24 cellular contexts compared by ENCODE assay signal in the genomic region with DNA sequence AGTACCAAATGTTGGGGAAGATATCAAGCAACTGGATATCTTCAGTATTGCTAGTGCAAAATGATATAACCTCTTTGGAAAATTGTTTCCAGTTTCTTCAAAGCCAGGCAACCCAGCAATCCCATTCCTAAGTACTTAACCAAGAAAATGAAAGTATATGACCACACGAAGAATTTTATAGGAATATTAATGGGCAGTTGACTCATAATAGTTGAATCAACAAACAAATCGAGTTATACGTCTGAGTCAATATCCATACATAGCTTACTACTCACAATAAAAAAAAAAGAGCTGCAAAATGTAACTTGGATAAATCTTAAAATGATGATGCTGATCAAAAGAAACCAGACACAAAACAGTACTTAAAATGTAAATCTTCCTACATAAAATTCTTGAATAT.
DNase-seq lines count a peak whose midpoint lies in the region; ATAC-seq, FAIRE-seq and TF ChIP-seq lines count a peak whose summit lies in the region.
"Had no signal": no experiment of that assay in that cellular context is flagged by ENCODE, and none has a peak within 500 bp of the region (broad histone marks: within the 10 kb centered on the region; RNA-seq: fewer than 3 reads in every experiment).

No MANE protein-coding gene starts in this region.

- no peak overlapping the region for H3K4me3 Mint-ChIP-seq in astrocyte (ENCODE audit: unreplicated experiment)
- H3K4me3 Mint-ChIP-seq: B cell, CD14-positive monocyte had no signal

- H3K27me3 ChIP-seq in MG63 (no peaks in the 10 kb centered on the region), astrocyte (ENCODE audit: insufficient read depth, low read length) (no peaks in the 10 kb centered on the region), hepatocyte (no peaks in the 10 kb centered on the region), foreskin keratinocyte (no peaks in the 10 kb centered on the region)
- H3K27me3 ChIP-seq: SJSA1 had no signal

- H3K36me3 Mint-ChIP-seq in astrocyte (ENCODE audit: low read depth, unreplicated experiment): no peaks in the 10 kb centered on the region
- H3K36me3 Mint-ChIP-seq: CD14-positive monocyte had no signal

- DNase-seq in HS-5 (ENCODE audit: low read depth): peak; percentile 39
- DNase-seq in MG63: no peak
- DNase-seq in astrocyte (ENCODE audit: low read depth): peak; percentile 3
- peak; percentile 1 for DNase-seq in non-pigmented ciliary epithelial cell (ENCODE audit: low read depth)
- no peak for DNase-seq in hepatocyte (ENCODE audit: low spot score)
- DNase-seq in foreskin keratinocyte: no peak
- DNase-seq: GDM1, KG1, NCI-H1417, NCI-H1694 treated with DMSO at 0.1 percent for 48 hours, NCI-H2081 treated with DMSO at 0.1 percent for 48 hours, NCI-H446 treated with DMSO at 0.1 percent for 48 hours, NCI-H69, T-helper 1 cell had no signal

- H3K27ac ChIP-seq in astrocyte (ENCODE audit: low read depth, low read length) (no peak overlapping the region), hepatocyte (no peak overlapping the region), foreskin keratinocyte (no peak overlapping the region)
- H3K27ac ChIP-seq: A549, SJSA1 had no signal

- FAIRE-seq in astrocyte (lab: Jason Lieb, UNC): no peak
- FAIRE-seq: A549, GM18507, GM19239, H54 had no signal

- H3K9me3 Mint-ChIP-seq in astrocyte (ENCODE audit: unreplicated experiment): no peaks in the 10 kb centered on the region

- H2AFZ ChIP-seq in astrocyte (ENCODE audit: low read depth, low read length) (no peak overlapping the region), hepatocyte (no peak overlapping the region)

- H3K9me3 ChIP-seq in MG63 (no peaks in the 10 kb centered on the region), astrocyte (ENCODE audit: insufficient read depth, low read depth, low read length) (no peaks in the 10 kb centered on the region), hepatocyte (ENCODE audit: low read depth) (no peaks in the 10 kb centered on the region)
- H3K9me3 ChIP-seq: A549, SJSA1 had no signal

- H4K20me1 ChIP-seq in astrocyte (ENCODE audit: insufficient read depth, low read length) (no peaks in the 10 kb centered on the region), hepatocyte (ENCODE audit: insufficient read depth, poor library complexity, severe bottlenecking) (no peaks in the 10 kb centered on the region)

- no peaks in the 10 kb centered on the region for H3K4me1 Mint-ChIP-seq in astrocyte (ENCODE audit: low read depth, unreplicated experiment)
- H3K4me1 Mint-ChIP-seq: B cell, CD14-positive monocyte had no signal

- ATAC-seq in GM21723 (IDR thresholded peaks at IDR 0.05; ENCODE audit: unreplicated experiment) (no peak), foreskin keratinocyte (no peak)
- ATAC-seq: A549, Panc1, Right ventricle myocardium inferior had no signal

- WGBS in hepatocyte (ENCODE audit: low lambda C conversion rate, missing lambda C conversion rate): 77% methylated on average over 3 of the region's 3 CpGs

- TF ChIP-seq CTCF in astrocyte (IDR thresholded peaks at IDR 0.05; ENCODE audit: insufficient read depth, low read depth, low read length) (no peak), hepatocyte (IDR thresholded peaks at IDR 0.05; ENCODE audit: poor library complexity) (no peak), foreskin keratinocyte (conservative IDR thresholded peaks at IDR 0.05) (no peak)

- H3K79me2 ChIP-seq in astrocyte (ENCODE audit: insufficient read depth, low read length): no peaks in the 10 kb centered on the region
- no peaks in the 10 kb centered on the region for H3K79me2 ChIP-seq in hepatocyte

- H3K27ac Mint-ChIP-seq in astrocyte (ENCODE audit: unreplicated experiment): no peak overlapping the region
- H3K27ac Mint-ChIP-seq: B cell, CD14-positive monocyte had no signal

- H3K27me3 Mint-ChIP-seq in astrocyte (ENCODE audit: low read depth, unreplicated experiment): peaks cover 2% of the 10 kb centered on the region
- H3K27me3 Mint-ChIP-seq: B cell had no signal

- H3K4me2 ChIP-seq in astrocyte (ENCODE audit: low read length): no peak overlapping the region
- H3K4me2 ChIP-seq in hepatocyte: no peak overlapping the region
- H3K4me2 ChIP-seq: A549 had no signal

- H3K4me3 ChIP-seq in MG63 (peak overlapping the region; percentile 10; the same call in 1 of the 2 replicates), astrocyte (ENCODE audit: insufficient read depth, low read depth, low read length) (no peak overlapping the region), hepatocyte (no peak overlapping the region)
- H3K4me3 ChIP-seq: A549, SJSA1 had no signal

- H3K36me3 ChIP-seq in MG63 (no peaks in the 10 kb centered on the region), astrocyte (ENCODE audit: insufficient read depth, low read length) (no peaks in the 10 kb centered on the region), hepatocyte (replicated peaks; ENCODE audit: insufficient read depth, low read depth) (no peaks in the 10 kb centered on the region)
- H3K36me3 ChIP-seq: SJSA1 had no signal

- H3K4me1 ChIP-seq in astrocyte (ENCODE audit: insufficient read depth, low read length) (no peaks in the 10 kb centered on the region), hepatocyte (ENCODE audit: insufficient read depth) (no peaks in the 10 kb centered on the region), foreskin keratinocyte (no peaks in the 10 kb centered on the region)
- H3K4me1 ChIP-seq: A549, SJSA1 had no signal

- no peaks in the 10 kb centered on the region for H3K9me2 ChIP-seq in hepatocyte (replicated peaks; ENCODE audit: insufficient read depth)

- no peak overlapping the region for H3K9ac ChIP-seq in astrocyte (ENCODE audit: low read length)

Comparison
In these comparisons a context has a peak if more than half of its experiments do, and no peak if none do; other contexts are left out.
1. DNase-seq: peak in HS-5 (single experiment), astrocyte (single experiment) and non-pigmented ciliary epithelial cell (single experiment); none in MG63 (single experiment), hepatocyte (single experiment) and foreskin keratinocyte (0 of 2).